ENCODE assay signal across 8 cellular contexts in the genomic region with DNA sequence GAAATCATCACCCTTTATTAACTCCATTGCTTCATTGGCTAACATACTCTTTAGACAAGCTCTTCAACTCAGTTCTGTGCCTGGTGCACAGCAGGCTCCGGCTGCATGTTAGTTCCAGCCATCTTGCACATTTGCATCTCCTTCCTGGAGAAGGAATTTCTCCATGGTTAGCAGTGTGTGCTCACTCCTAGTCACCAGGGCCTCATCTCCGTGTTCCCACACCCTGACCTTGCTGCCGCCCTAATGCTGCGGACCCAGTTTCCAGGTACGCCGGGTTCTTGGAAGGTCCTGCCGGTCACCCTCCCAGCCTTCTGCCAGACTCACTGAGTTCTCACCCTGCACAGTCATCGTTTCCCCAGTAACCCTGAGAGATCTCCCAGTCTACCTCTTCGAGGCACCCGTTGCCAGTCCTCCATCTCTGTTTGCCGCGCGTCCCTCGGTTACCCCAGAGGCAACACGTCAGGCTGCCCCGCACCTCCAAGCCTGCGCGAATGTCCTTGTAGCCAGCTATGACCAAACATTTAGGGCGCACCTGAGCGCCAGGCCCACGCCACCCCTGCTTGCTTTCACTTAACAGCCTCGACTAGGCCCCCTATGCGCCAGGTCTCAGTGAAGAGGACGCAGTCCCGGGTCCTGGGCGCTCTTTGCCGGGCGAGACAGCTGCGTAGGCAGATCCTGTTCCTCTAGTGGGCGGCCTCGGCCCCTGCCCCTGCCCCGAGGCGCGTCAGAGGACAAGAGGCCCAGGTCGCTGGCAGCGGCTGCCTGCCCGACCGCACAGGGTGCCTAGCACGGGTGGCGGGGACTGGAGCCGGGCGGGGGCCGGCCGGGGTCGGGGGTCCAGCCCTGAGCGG. TPM values are rescaled to one million over a fixed set of nuclear protein-coding genes. Genes with fewer than 3 reads are reported as not detected.
DNase-seq lines count a peak whose midpoint lies in the region; ATAC-seq and TF ChIP-seq lines count a peak whose summit lies in the region.

No MANE protein-coding gene starts in this region.

- no peaks in the 10 kb centered on the region for H3K9me3 Mint-ChIP-seq in osteocyte (ENCODE audit: unreplicated experiment)

- peaks cover 12% of the 10 kb centered on the region for H3K4me1 ChIP-seq in HUES48 (ENCODE audit: control insufficient read depth, insufficient read depth, low read length)
- peaks cover 0 to 56% (median 38%) of the 10 kb centered on the region in 4 donors for H3K4me1 ChIP-seq in tibial artery

- peak overlapping the region; percentile 77 for H3K4me3 Mint-ChIP-seq in osteocyte (ENCODE audit: unreplicated experiment)

- H3K27ac Mint-ChIP-seq in osteocyte (ENCODE audit: unreplicated experiment): peak overlapping the region; percentile 97

- H3K9me3 ChIP-seq in HUES48 (ENCODE audit: control insufficient read depth, insufficient read depth, low read length) (no peaks in the 10 kb centered on the region), SK-N-MC (ENCODE audit: low read depth, low read length) (no peaks in the 10 kb centered on the region), tibial artery (no peaks in the 10 kb centered on the region)

- H3K27ac ChIP-seq in HUES48 (ENCODE audit: low read depth, low read length) (peak overlapping the region; percentile 85), SK-N-MC (peak overlapping the region; percentile 70), tibial artery (peak overlapping the region; percentile 96 to 100)

- no peaks in the 10 kb centered on the region for H3K27me3 ChIP-seq in HUES48 (ENCODE audit: control insufficient read depth, insufficient read depth, low read length)
- no peaks in the 10 kb centered on the region for H3K27me3 ChIP-seq in tibial artery

- H3K27me3 Mint-ChIP-seq in osteocyte (ENCODE audit: unreplicated experiment): no peaks in the 10 kb centered on the region

- DNase-seq in DMS79 treated with DMSO at 0.1 percent for 48 hours (lab: John Stamatoyannopoulos, UW) (peak; percentile 27), SK-N-MC (ENCODE audit: low read depth, low spot score) (peak; percentile 22), Right ventricle myocardium inferior (ENCODE audit: missing footprints) (peak; percentile 93), osteocyte (ENCODE audit: extremely low spot score, unreplicated experiment) (no peak), tibial artery (peak; percentile 70 to 86)
- peak; percentile 64 for DNase-seq in activated naive CD4-positive, alpha-beta T cell treated with anti-CD3 and anti-CD28 coated beads, Interleukin-2, amount 50 U/mL, for 16 hours

- peaks cover 2% of the 10 kb centered on the region for H3K36me3 Mint-ChIP-seq in osteocyte (ENCODE audit: unreplicated experiment)

- H3K9ac ChIP-seq in HUES48 (ENCODE audit: low read depth, low read length) (peak overlapping the region; percentile 76), SK-N-MC (ENCODE audit: insufficient read length) (peak overlapping the region; percentile 82)

- ATAC-seq in GM21447 (IDR thresholded peaks at IDR 0.05; ENCODE audit: unreplicated experiment): peak; percentile 43
- ATAC-seq in Right ventricle myocardium inferior: peak; percentile 67

- H3K4me3 ChIP-seq in HUES48 (ENCODE audit: low read depth, low read length) (peak overlapping the region; percentile 73), SK-N-MC (peak overlapping the region; percentile 92), tibial artery (peak overlapping the region; percentile 89 to 93)

- intact Hi-C loops in Right ventricle myocardium inferior (cut with DNase I) (loop anchor here (1.0 to 2.0 kb wide), 3 partner anchors 31 to 179 kb away; partner anchors contain the start of gene SEC11A), tibial artery (cut with DNase I; ENCODE audit: low total_unique reads) (loop anchor here (2.0 to 5.0 kb wide), 2 partner anchors 31 to 90 kb away; partner anchors contain the start of genes NMB and SEC11A)

- TF ChIP-seq CTCF in osteocyte (IDR thresholded peaks at IDR 0.05) (no peak), tibial artery (IDR thresholded peaks at IDR 0.05) (no peak)

- H3K4me1 Mint-ChIP-seq in osteocyte (ENCODE audit: unreplicated experiment): peaks cover 42% of the 10 kb centered on the region

- H3K36me3 ChIP-seq in HUES48 (ENCODE audit: control insufficient read depth, insufficient read depth, low read length) (no peaks in the 10 kb centered on the region), SK-N-MC (ENCODE audit: insufficient read depth, low read length) (no peaks in the 10 kb centered on the region), tibial artery (no peaks in the 10 kb centered on the region)

RNA-seq across cellular contexts. Expression of gene ZNF592, which starts 0.7 kb away (rescaled TPM):
- total RNA-seq in Right ventricle myocardium inferior (19.2 TPM), osteocyte (30.1 and 31.0 TPM in 2 replicates)

RNA-seq across cellular contexts. Expression of gene SEC11A, which starts 31.7 kb away (rescaled TPM):
- total RNA-seq in Right ventricle myocardium inferior (84.7 TPM), osteocyte (201 and 202 TPM in 2 replicates)
